Comparison of ENCODE assay signal across 30 cellular contexts in the genomic region with DNA sequence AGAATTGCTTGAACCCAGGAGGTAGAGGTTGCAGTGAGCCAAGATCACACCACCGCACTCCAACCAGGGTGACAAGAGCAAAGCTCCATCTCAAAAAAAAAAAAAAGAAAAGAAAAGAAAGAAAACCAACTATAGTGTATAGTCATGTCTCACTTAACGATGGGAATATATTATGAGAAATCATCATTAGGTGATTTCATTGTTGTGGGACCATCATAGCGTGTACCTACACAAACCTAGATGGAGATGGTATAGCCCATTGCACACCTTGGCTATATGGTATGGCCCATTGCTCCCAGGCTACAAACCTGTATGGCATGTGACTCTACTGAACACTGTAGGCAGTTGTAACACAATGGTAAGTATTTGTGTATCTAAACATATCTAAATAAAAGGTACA. TPM values are rescaled to one million over a fixed set of nuclear protein-coding genes. Genes with fewer than 3 reads are reported as not detected.
DNase-seq lines count a peak whose midpoint lies in the region; ATAC-seq, FAIRE-seq and TF ChIP-seq lines count a peak whose summit lies in the region.
"Had no signal": no experiment of that assay in that cellular context is flagged by ENCODE, and none has a peak within 500 bp of the region (broad histone marks: within the 10 kb centered on the region; RNA-seq: fewer than 3 reads in every experiment).

No MANE protein-coding gene starts in this region.

- H3K27ac ChIP-seq in HEK293 (ENCODE audit: extremely low read depth, low read depth, low read length) (no peak overlapping the region), K562 (ENCODE audit: extremely low read depth, low read depth, low read length) (no peak overlapping the region), OCI-LY7 (ENCODE audit: low read depth, low read length, poor library complexity, severe bottlenecking) (no peak overlapping the region)
- H3K27ac ChIP-seq: 22Rv1; A549; BLaER1; BLaER1 treated with 17β-estradiol and CSF1 and Interleukin-3, amounts not matched to agents 10 nM and 100 nM; C4-2B had no signal

- H3K36me3 ChIP-seq in HEK293 (ENCODE audit: control insufficient read depth in 2 of 2, insufficient read depth in 1 of 2, low read length in 2 of 2) (no peaks in the 10 kb centered on the region), K562 (ENCODE audit: control insufficient read depth, insufficient read depth, low read length) (no peaks in the 10 kb centered on the region), OCI-LY7 (ENCODE audit: insufficient read depth, low read length) (no peaks in the 10 kb centered on the region)
- H3K36me3 ChIP-seq: BE2C; BLaER1; BLaER1 treated with 17β-estradiol and CSF1 and Interleukin-3, amounts not matched to agents 10 nM and 100 nM had no signal

- no peaks in the 10 kb centered on the region for H3K9me2 ChIP-seq in OCI-LY7 (ENCODE audit: insufficient read depth, low read length)

- ATAC-seq in K562, result peak; percentile 31; the same call in 2 of the 3 replicates
- ATAC-seq in GM18502 (IDR thresholded peaks at IDR 0.05; ENCODE audit: poor library complexity, unreplicated experiment), result no peak
- ATAC-seq: A549; CD8-positive, alpha-beta T cell had no signal

- H3K9me3 ChIP-seq in HEK293 (ENCODE audit: control insufficient read depth, insufficient read depth, low read depth, low read length) (no peaks in the 10 kb centered on the region), K562 (replicated peaks; ENCODE audit: control insufficient read depth, insufficient read depth, low read depth, low read length) (peaks cover 3% of the 10 kb centered on the region), OCI-LY7 (ENCODE audit: low read length) (no peaks in the 10 kb centered on the region)
- H3K9me3 ChIP-seq: BE2C, BLaER1 had no signal

- H4K20me1 ChIP-seq in K562 (replicated peaks; ENCODE audit: control insufficient read depth, insufficient read depth, low read length) (no peaks in the 10 kb centered on the region), OCI-LY7 (ENCODE audit: insufficient read depth, low read length) (no peaks in the 10 kb centered on the region)
- H4K20me1 ChIP-seq: BLaER1; BLaER1 treated with 17β-estradiol and CSF1 and Interleukin-3, amounts not matched to agents 10 nM and 100 nM had no signal

- intact Hi-C loops in K562 (cut with micrococcal nuclease), result no loop called here
- intact Hi-C loops in OCI-LY7 (cut with micrococcal nuclease; ENCODE audit: unreplicated experiment), result no loop called here

- H3K4me3 ChIP-seq in HEK293 (ENCODE audit: low read depth, low read length) (no peak overlapping the region), K562 (no peak overlapping the region), OCI-LY7 (ENCODE audit: low read depth, low read length, poor library complexity, severe bottlenecking) (no peak overlapping the region)
- H3K4me3 ChIP-seq: A549; BLaER1; BLaER1 treated with 17β-estradiol and CSF1 and Interleukin-3, amounts not matched to agents 10 nM and 100 nM had no signal

- FAIRE-seq in K562 (lab: Jason Lieb, UNC), result no peak
- FAIRE-seq: A204.1, A549, D721Med had no signal

- TF ChIP-seq POLR2A in K562 (conservative IDR thresholded peaks at IDR 0.05), result no peak

- H2AFZ ChIP-seq in K562 (ENCODE audit: low read depth, low read length), result no peak overlapping the region
- no peak overlapping the region for H2AFZ ChIP-seq in OCI-LY7 (ENCODE audit: low read length)

- H3K27me3 ChIP-seq in K562 (ENCODE audit: control insufficient read depth in 2 of 2, insufficient read depth in 2 of 2, low read length in 2 of 2), result peaks cover 49 to 54% of the 10 kb centered on the region in 2 experiments
- H3K27me3 ChIP-seq: BE2C; BLaER1; BLaER1 treated with 17β-estradiol and CSF1 and Interleukin-3, amounts not matched to agents 10 nM and 100 nM had no signal

- no peaks in the 10 kb centered on the region for H3K9me1 ChIP-seq in K562 (ENCODE audit: control insufficient read depth, insufficient read depth, low read length)

- WGBS in K562 (ENCODE audit: insufficient coverage, low coverage, missing lambda C conversion rate), result 6% methylated on average over 3 of the region's 3 CpGs

- no peak for TF ChIP-seq RAD21 in K562 (CRISPR knock-in tag; conservative IDR thresholded peaks at IDR 0.05 in 1 of 2, IDR thresholded peaks at IDR 0.05 in 1 of 2)

- in situ Hi-C loops in K562 (cut with MboI), result no loop called here

- BruUV-seq in K562 (replicated peaks; lab: Mats Ljungman, UMichigan) (no TSS peak), OCI-LY7 (replicated peaks; lab: Mats Ljungman, UMichigan) (no TSS peak)

- H3K79me2 ChIP-seq in K562 (ENCODE audit: control insufficient read depth, insufficient read depth, low read length) (no peaks in the 10 kb centered on the region), OCI-LY7 (ENCODE audit: insufficient read depth, low read depth, low read length) (no peaks in the 10 kb centered on the region)

- H3K4me2 ChIP-seq in K562 (ENCODE audit: insufficient read depth, low read length) (no peak overlapping the region), OCI-LY7 (ENCODE audit: low read length) (no peak overlapping the region)
- H3K4me2 ChIP-seq: A549; BLaER1; BLaER1 treated with 17β-estradiol and CSF1 and Interleukin-3, amounts not matched to agents 10 nM and 100 nM had no signal

- no peak for DNase-seq in K562 (ENCODE audit: extremely low read depth in 1 of 4, low spot score in 3 of 4)
- no peak for DNase-seq in OCI-LY7 (ENCODE audit: low spot score)
- DNase-seq: 8988T; ACHN; AML-193; BE2C; C1 segment of cervical spinal cord; Caco-2; Calu3; CD4-positive, alpha-beta memory T cell; CD4-positive, alpha-beta T cell; CD4-positive, CD25-positive, alpha-beta regulatory T cell; CD8-positive, alpha-beta memory T cell; CD8-positive, alpha-beta T cell; COR-L47; DMS 273 treated with DMSO at 0.1 percent for 48 hours; DMS153; DMS79; DMS79 treated with DMSO at 0.1 percent for 48 hours; DND-41; EL had no signal

- POLR2A ChIA-PET in HEK293 (lab: Yijun Ruan, JAX), result no interaction called here
- POLR2A ChIA-PET in K562 (lab: Yijun Ruan, JAX), result no interaction called here
- POLR2A ChIA-PET in OCI-LY7 (lab: Charles Lee), result no interaction called here

- H3K4me1 ChIP-seq in HEK293 (ENCODE audit: control insufficient read depth, insufficient read depth, low read length) (no peaks in the 10 kb centered on the region), K562 (replicated peaks in 1 of 2; ENCODE audit: control insufficient read depth in 2 of 2, insufficient read depth in 2 of 2, low read length in 2 of 2) (no peaks in the 10 kb centered on the region), OCI-LY7 (ENCODE audit: insufficient read depth, low read length, poor library complexity, severe bottlenecking) (no peaks in the 10 kb centered on the region)
- H3K4me1 ChIP-seq: A549; BE2C; BLaER1; BLaER1 treated with 17β-estradiol and CSF1 and Interleukin-3, amounts not matched to agents 10 nM and 100 nM; Caco-2 had no signal

- TF ChIP-seq CTCF in HEK293 (tag by site-specific recombination; IDR thresholded peaks at IDR 0.05) (no peak), K562 (IDR thresholded peaks at IDR 0.05 in 2 of 3, conservative IDR thresholded peaks at IDR 0.05 in 1 of 3; ENCODE audit: insufficient read depth in 2 of 3, low read depth in 1 of 3, low read length in 3 of 3) (no peak), OCI-LY7 (conservative IDR thresholded peaks at IDR 0.05; ENCODE audit: low read length) (no peak)

- CTCF ChIA-PET in HEK293 (lab: Yijun Ruan, JAX) (no interaction called here), K562 (lab: Yijun Ruan, JAX; ENCODE audit: low intra/inter-chr PET ratio) (no interaction called here), OCI-LY7 (lab: Charles Lee; ENCODE audit: unreplicated experiment) (no interaction called here)

- no peak overlapping the region for H3K9ac ChIP-seq in K562 (ENCODE audit: insufficient read depth in 1 of 2, low read depth in 2 of 2, low read length in 2 of 2)
- H3K9ac ChIP-seq: BLaER1; BLaER1 treated with 17β-estradiol and CSF1 and Interleukin-3, amounts not matched to agents 10 nM and 100 nM had no signal

- TF ChIP-seq EP300 in K562 (IDR thresholded peaks at IDR 0.05; ENCODE audit: low read length), result no peak

TF ChIP-seq in K562, 482 proteins besides CTCF, POLR2A, EP300 and RAD21 (continues in another document):
- no peak for TF ChIP-seq ZBTB8A (IDR thresholded peaks at IDR 0.05; ENCODE audit: partially characterized antibody)
- 0 out of 2 replicates have a peak, but pooled peaks have one; percentile 27 for TF ChIP-seq JUND (IDR thresholded peaks at IDR 0.05; ENCODE audit: borderline replicate concordance, low read depth, low read length)
- no peak for TF ChIP-seq JUND (tag; IDR thresholded peaks at IDR 0.05; ENCODE audit: borderline replicate concordance, low read depth, low read length)
- TF ChIP-seq PYGO2 (tag; IDR thresholded peaks at IDR 0.05), result no peak
- peak in 1 of 2 experiments; percentile 69; a peak in 1 of 4 replicates for TF ChIP-seq FOXK2 (conservative IDR thresholded peaks at IDR 0.05 in 1 of 2, IDR thresholded peaks at IDR 0.05 in 1 of 2; ENCODE audit: low read depth in 2 of 2)
- TF ChIP-seq GATAD2B (IDR thresholded peaks at IDR 0.05; ENCODE audit: borderline replicate concordance), result no peak
- no peak for TF ChIP-seq NFXL1 (CRISPR knock-in tag; IDR thresholded peaks at IDR 0.05)

RNA-seq across cellular contexts. Expression of a gene that starts 8.5 kb away (rescaled TPM):
- 71.2 and 136 TPM in 2 replicates for total RNA-seq in K562 (2011; cell fraction: chromatin; rRNA removed; ENCODE audit: low replicate concordance)
- total RNA-seq in K562 (2011; cell fraction: nucleolus; rRNA removed), result 40.0 and 46.1 TPM in 2 replicates
- total RNA-seq in K562 (2011; cell fraction: nucleoplasm; rRNA removed), result 82.1 and 111 TPM in 2 replicates
- total RNA-seq in K562 (2014; rRNA removed) (30.0 and 30.7 TPM in 2 replicates), K562 (2014; rRNA removed; fragmentation: Illumina TruSeq; extraction: Trizol) (33.3 and 36.5 TPM in 2 replicates), K562 (2015; rRNA removed; fragmentation: Illumina TruSeq; extraction: Trizol) (35.4 and 36.5 TPM in 2 replicates), K562 (2021) (27.9 and 28.1 TPM in 2 replicates), OCI-LY7 (2022) (not detected in 2 replicates)
- polyA plus RNA-seq in K562 (2011; rRNA removed) (37.3 and 59.5 TPM in 2 replicates), K562 (2014; fragmentation: Illumina TruSeq; extraction: Trizol) (31.4 and 44.8 TPM in 2 replicates), K562 (2014; fragmentation: Nextera tagmentation; extraction: Ambion mirVana) (10 to 100 TPM in 1 of 2 experiments, 1 to 10 TPM in 1; 8.2 to 11.1 TPM), K562 (2014; rRNA removed) (35.5 and 37.9 TPM in 2 replicates)
- polyA plus RNA-seq in K562 (2011; cell fraction: cytosol; rRNA removed), result 25.0 and 30.5 TPM in 2 replicates
- 29.8 and 29.9 TPM in 2 replicates for polyA plus RNA-seq in K562 (2011; cell fraction: nucleus; rRNA removed)
- polyA plus RNA-seq in K562 (2012), result 26.6 and 33.6 TPM in 2 replicates
- polyA minus RNA-seq in K562 (2011; rRNA and poly(A)+ RNA removed), result 36.9 and 43.0 TPM in 2 replicates
- polyA minus RNA-seq in K562 (2011; cell fraction: cytosol; rRNA and poly(A)+ RNA removed), result 17.2 and 19.9 TPM in 2 replicates
- 16.4 and 20.3 TPM in 2 replicates for polyA minus RNA-seq in K562 (2011; cell fraction: nucleus; rRNA and poly(A)+ RNA removed)
- total RNA-seq in OCI-LY7 (2014; rRNA removed; shearing (Covaris generic)), result not detected in 2 replicates

Comparison
In these comparisons a context has a peak if more than half of its experiments do, and no peak if none do; other contexts are left out.
1. RNA of a gene that starts 8.5 kb away (total RNA-seq): 27.9 to 136 TPM in K562; not detected in OCI-LY7; every median in the first group is over 10 times any median in the second.